ENCODE assay signal across 17 cellular contexts in genomic region chr15:48361690-48362089, GRCh38. TPM values are rescaled to one million over a fixed set of nuclear protein-coding genes. Genes with fewer than 3 reads are reported as not detected.
DNase-seq lines count a peak whose midpoint lies in the region; ATAC-seq and TF ChIP-seq lines count a peak whose summit lies in the region.
"Had no signal": no experiment of that assay in that cellular context is flagged by ENCODE, and none has a peak within 500 bp of the region (broad histone marks: within the 10 kb centered on the region; RNA-seq: fewer than 3 reads in every experiment).

No MANE protein-coding gene starts in this region.

- POLR2A ChIA-PET in PC-3 (lab: Charles Lee; ENCODE audit: unreplicated experiment): no interaction called here

- DNase-seq in GM23338 (ENCODE audit: low spot score): no peak
- no peak for DNase-seq in PC-3
- DNase-seq in chondrocyte (ENCODE audit: low spot score): no peak
- DNase-seq in gastrocnemius medialis: no peak
- DNase-seq in COLO829 (ENCODE audit: low spot score): no peak
- no peak for DNase-seq in NCI-H345 (lab: John Stamatoyannopoulos, UW)
- DNase-seq: Caco-2; DMS153; KBM-7; NCI-H1105; NCI-H1694; NCI-H226; NK-92 treated with Interleukin-12 subunit alpha and Interleukin-12 subunit beta, amount 100 ng/mL, for 24 hours; SW 1271 had no signal

- TF ChIP-seq CTCF in GM23338 (conservative IDR thresholded peaks at IDR 0.05; ENCODE audit: low read depth in 2 of 2) (no peak), PC-3 (conservative IDR thresholded peaks at IDR 0.05; ENCODE audit: low read depth, low read length) (no peak), chondrocyte (IDR thresholded peaks at IDR 0.05) (no peak), gastrocnemius medialis (IDR thresholded peaks at IDR 0.05 in 4 of 5, conservative IDR thresholded peaks at IDR 0.05 in 1 of 5) (no peak)

- H3K27ac ChIP-seq in GM23338 (ENCODE audit: low read depth): no peak overlapping the region
- 0 out of 2 replicates have a peak overlapping the region, but pooled peaks have one; percentile 28 for H3K27ac ChIP-seq in PC-3 (ENCODE audit: low read length)
- H3K27ac ChIP-seq in gastrocnemius medialis: no peak overlapping the region
- H3K27ac ChIP-seq: RWPE1 had no signal

- BruUV-seq in PC-3 (replicated peaks; lab: Mats Ljungman, UMichigan): no TSS peak

- H3K36me3 Mint-ChIP-seq in GM23338 (ENCODE audit: low read depth) (no peaks in the 10 kb centered on the region), chondrocyte (ENCODE audit: low read depth) (peaks cover 7% of the 10 kb centered on the region)

- TF ChIP-seq POLR2A in gastrocnemius medialis (IDR thresholded peaks at IDR 0.05): no peak

- intact Hi-C loops in PC-3 (cut with micrococcal nuclease): no loop called here
- intact Hi-C loops in gastrocnemius medialis (cut with DNase I; ENCODE audit: low total_unique reads): no loop called here

- H3K27ac Mint-ChIP-seq in GM23338 (peak overlapping the region; percentile 19; the same call in 1 of the 2 replicates), chondrocyte (ENCODE audit: unreplicated experiment) (peak overlapping the region; percentile 75)

- H3K4me3 Mint-ChIP-seq in GM23338 (no peak overlapping the region), chondrocyte (ENCODE audit: unreplicated experiment) (no peak overlapping the region)

- no peak overlapping the region for H3K4me2 ChIP-seq in GM23338
- no peak overlapping the region for H3K4me2 ChIP-seq in PC-3 (ENCODE audit: low read length)
- peak overlapping the region; percentile 26 for H3K4me2 ChIP-seq in skeletal muscle satellite cell (ENCODE audit: low read length)

- ATAC-seq in GM23338: no peak
- ATAC-seq in PC-3: no peak
- ATAC-seq in gastrocnemius medialis: no peak

- H2AFZ ChIP-seq in GM23338 (no peak overlapping the region), PC-3 (ENCODE audit: low read length) (no peak overlapping the region)

- no peaks in the 10 kb centered on the region for H3K9me2 ChIP-seq in GM23338 (ENCODE audit: insufficient read depth)
- H3K9me2 ChIP-seq in PC-3 (replicated peaks; ENCODE audit: low read length): no peaks in the 10 kb centered on the region

- no peaks in the 10 kb centered on the region for H3F3A ChIP-seq in GM23338 (replicated peaks; ENCODE audit: low read depth)
- no peaks in the 10 kb centered on the region for H3F3A ChIP-seq in PC-3 (ENCODE audit: low read length, unreplicated experiment)

- no peak overlapping the region for H3K4me3 ChIP-seq in GM23338
- no peak overlapping the region for H3K4me3 ChIP-seq in PC-3 (ENCODE audit: low read length)
- H3K4me3 ChIP-seq in skeletal muscle satellite cell (ENCODE audit: low read length): no peak overlapping the region
- H3K4me3 ChIP-seq in gastrocnemius medialis: no peak overlapping the region
- H3K4me3 ChIP-seq: HAP-1 had no signal

- no peaks in the 10 kb centered on the region for H4K20me1 ChIP-seq in GM23338 (replicated peaks; ENCODE audit: insufficient read depth)
- H4K20me1 ChIP-seq in PC-3 (ENCODE audit: low read length): no peaks in the 10 kb centered on the region

- H3K9ac ChIP-seq in PC-3 (ENCODE audit: low read length): no peak overlapping the region
- no peak overlapping the region for H3K9ac ChIP-seq in skeletal muscle satellite cell (ENCODE audit: low read depth, low read length)

- peaks cover 8% of the 10 kb centered on the region for H3K4me1 Mint-ChIP-seq in GM23338
- peaks cover 46% of the 10 kb centered on the region for H3K4me1 Mint-ChIP-seq in chondrocyte (ENCODE audit: low read depth)

- in situ Hi-C loops in gastrocnemius medialis (cut with MboI; ENCODE audit: low sequenced_read_pairs in 4 of 4): loop anchor here (25.0 kb wide), 2 partner anchors 276 to 451 kb away; partner anchors contain the start of genes CEP152 (in 3 of the 4) and FBN1 (in 2 of the 4)

- no peaks in the 10 kb centered on the region for H3K4me1 ChIP-seq in GM23338 (ENCODE audit: insufficient read depth)
- peaks cover 13% of the 10 kb centered on the region for H3K4me1 ChIP-seq in PC-3 (ENCODE audit: insufficient read depth, low read length)
- H3K4me1 ChIP-seq in skeletal muscle satellite cell (ENCODE audit: control insufficient read depth, insufficient read depth, low read length): peaks cover 24% of the 10 kb centered on the region
- H3K4me1 ChIP-seq in gastrocnemius medialis: no peaks in the 10 kb centered on the region
- H3K4me1 ChIP-seq: Caco-2 had no signal

- no peaks in the 10 kb centered on the region for H3K9me3 ChIP-seq in PC-3 (ENCODE audit: low read length)
- no peaks in the 10 kb centered on the region for H3K9me3 ChIP-seq in skeletal muscle satellite cell (replicated peaks; ENCODE audit: low read length)
- no peaks in the 10 kb centered on the region for H3K9me3 ChIP-seq in gastrocnemius medialis
- H3K9me3 ChIP-seq: Caco-2 had no signal

- no peaks in the 10 kb centered on the region for H3K36me3 ChIP-seq in GM23338 (ENCODE audit: insufficient read depth)
- no peaks in the 10 kb centered on the region for H3K36me3 ChIP-seq in PC-3 (ENCODE audit: low read depth, low read length)
- no peaks in the 10 kb centered on the region for H3K36me3 ChIP-seq in skeletal muscle satellite cell (ENCODE audit: insufficient read depth, low read length)
- no peaks in the 10 kb centered on the region for H3K36me3 ChIP-seq in gastrocnemius medialis
- H3K36me3 ChIP-seq: HAP-1 had no signal

- H3K27me3 ChIP-seq in GM23338 (ENCODE audit: insufficient read depth) (no peaks in the 10 kb centered on the region), PC-3 (ENCODE audit: low read length) (no peaks in the 10 kb centered on the region), skeletal muscle satellite cell (ENCODE audit: control insufficient read depth, insufficient read depth, low read length) (no peaks in the 10 kb centered on the region), gastrocnemius medialis (no peaks in the 10 kb centered on the region)

- H3K27me3 Mint-ChIP-seq in GM23338 (ENCODE audit: insufficient read depth, low read depth, poor library complexity): peaks cover 2% of the 10 kb centered on the region
- no peaks in the 10 kb centered on the region for H3K27me3 Mint-ChIP-seq in chondrocyte (ENCODE audit: low read depth)

- H3K9me3 Mint-ChIP-seq in GM23338 (no peaks in the 10 kb centered on the region), chondrocyte (ENCODE audit: low read depth) (peaks cover 13% of the 10 kb centered on the region)

- CTCF ChIA-PET in PC-3 (lab: Charles Lee): no interaction called here

- H3K79me2 ChIP-seq in GM23338 (replicated peaks; ENCODE audit: insufficient read depth) (no peaks in the 10 kb centered on the region), PC-3 (ENCODE audit: low read length) (no peaks in the 10 kb centered on the region)

TF ChIP-seq in GM23338, 12 proteins besides CTCF, POLR2A, EP300 and RAD21 (continues in another document):
- TF ChIP-seq STAT1 (IDR thresholded peaks at IDR 0.05; ENCODE audit: unreplicated experiment) (no peak), NANOG (IDR thresholded peaks at IDR 0.05; ENCODE audit: borderline replicate concordance) (no peak), ETS1 (IDR thresholded peaks at IDR 0.05) (no peak), ZNF114 (CRISPR knock-in tag; IDR thresholded peaks at IDR 0.05) (no peak), POLR2AphosphoS5 (IDR thresholded peaks at IDR 0.05; ENCODE audit: low read depth) (no peak), JUNB (IDR thresholded peaks at IDR 0.05; ENCODE audit: unreplicated experiment) (no peak), EZH2phosphoT487 (IDR thresholded peaks at IDR 0.05; ENCODE audit: unreplicated experiment) (no peak), ZNF331 (CRISPR knock-in tag; IDR thresholded peaks at IDR 0.05; ENCODE audit: low read depth) (no peak), CREB1 (CRISPR knock-in tag; IDR thresholded peaks at IDR 0.05; ENCODE audit: low read depth) (no peak), REST (IDR thresholded peaks at IDR 0.05; ENCODE audit: unreplicated experiment) (no peak), EZH2 (IDR thresholded peaks at IDR 0.05; ENCODE audit: low read depth, unreplicated experiment) (no peak)

RNA-seq across cellular contexts. Expression of gene DUT, which starts 30.5 kb away (rescaled TPM):
- total RNA-seq in GM23338 (2014; rRNA removed; shearing (Covaris generic)): 82.5 and 98.2 TPM in 2 replicates
- 420 and 428 TPM in 2 replicates for polyA plus RNA-seq in GM23338 (2016; fragmentation: Nextera tagmentation; extraction: Ambion mirVana)
- total RNA-seq in PC-3 (2014; rRNA removed) (76.9 and 85.2 TPM in 2 replicates), chondrocyte (71.0 to 111 TPM (median 71.5 TPM) in 3 replicates), gastrocnemius medialis (10 to 100 TPM; 40.0 to 73.0 (median 45.0) TPM)
- total RNA-seq in skeletal muscle satellite cell (2012; rRNA removed): 52.4 and 57.8 TPM in 2 replicates
